ENCODE assay signal across 11 cellular contexts in the genomic region with DNA sequence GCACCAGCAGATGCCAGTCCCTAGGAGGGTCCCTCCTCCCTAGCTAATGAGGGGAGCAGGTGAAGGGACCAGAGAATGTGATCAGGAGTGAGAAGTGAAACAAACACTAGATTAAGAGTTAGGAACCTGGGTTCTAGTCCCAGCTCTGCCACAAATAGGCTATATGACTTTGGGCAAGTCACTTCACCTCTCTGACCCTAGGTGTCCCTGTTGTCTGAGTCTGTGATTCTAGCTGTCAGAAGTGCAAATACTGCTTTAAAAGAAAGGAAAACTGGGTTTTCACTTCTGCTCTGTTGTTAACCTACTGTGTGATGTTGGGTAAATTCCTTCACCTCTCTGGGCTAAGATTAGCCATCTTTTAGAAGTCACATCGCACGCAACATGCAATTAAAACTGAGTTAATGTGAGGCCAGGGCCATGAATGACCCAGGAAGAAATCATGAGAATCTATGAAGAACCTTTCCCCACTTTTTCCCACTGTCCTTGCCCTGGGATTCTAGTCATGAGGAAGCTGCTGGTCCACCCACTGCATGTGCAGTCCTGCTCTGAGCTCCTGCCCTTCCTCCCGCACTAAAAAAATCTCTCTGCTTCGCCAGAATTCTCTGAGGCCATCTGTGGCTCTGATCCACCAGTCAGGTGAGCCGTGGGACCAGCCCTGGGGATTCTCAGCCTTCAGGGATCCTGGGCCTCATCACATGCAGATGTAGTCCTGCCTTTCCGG.
A peak's percentile ranks its signal among the peaks of the same experiment; 100 is the strongest.
DNase-seq lines count a peak whose midpoint lies in the region; FAIRE-seq and TF ChIP-seq lines count a peak whose summit lies in the region.
"Had no signal": no experiment of that assay in that cellular context is flagged by ENCODE, and none has a peak within 500 bp of the region (broad histone marks: within the 10 kb centered on the region; RNA-seq: fewer than 3 reads in every experiment).

No MANE protein-coding gene starts in this region.

- peaks cover 15% of the 10 kb centered on the region for H3K27me3 Mint-ChIP-seq in type B pancreatic cell

- no peak overlapping the region for H3K4me3 ChIP-seq in foreskin fibroblast (ENCODE audit: low read depth in 1 of 2, low read length in 2 of 2)

- H3K27ac Mint-ChIP-seq in type B pancreatic cell: no peak overlapping the region
- H3K27ac Mint-ChIP-seq: memory B cell had no signal

- FAIRE-seq in urothelium cell line (lab: Jason Lieb, UNC): no peak
- FAIRE-seq: astrocyte, RCC 7860 had no signal

- TF ChIP-seq CTCF in foreskin fibroblast (IDR thresholded peaks at IDR 0.05; ENCODE audit: low read depth, low read length): peak; percentile 5
- peak; percentile 36 for TF ChIP-seq CTCF in type B pancreatic cell (conservative IDR thresholded peaks at IDR 0.05)

- no peaks in the 10 kb centered on the region for H3K36me3 Mint-ChIP-seq in type B pancreatic cell
- H3K36me3 Mint-ChIP-seq: memory B cell had no signal

- peaks cover 10% of the 10 kb centered on the region for H3K4me1 Mint-ChIP-seq in type B pancreatic cell (ENCODE audit: unreplicated experiment)
- H3K4me1 Mint-ChIP-seq: memory B cell had no signal

- peaks cover 6% of the 10 kb centered on the region for H3K9me3 Mint-ChIP-seq in type B pancreatic cell
- H3K9me3 Mint-ChIP-seq: memory B cell had no signal

- peak; percentile 4 for DNase-seq in stimulated activated CD8-positive, alpha-beta memory T cell treated with anti-CD3 and anti-CD28 coated beads, Interleukin-12 subunit alpha, Interleukin-12 subunit beta, amount 100 ng/mL, for 1 hour (ENCODE audit: low read depth)
- DNase-seq in stimulated activated CD8-positive, alpha-beta memory T cell treated with anti-CD3 and anti-CD28 coated beads, Interleukin-4, amount 100 ng/mL, for 48 hours: no peak
- DNase-seq in SK-MEL-5 (ENCODE audit: low read depth, low spot score) (peak; percentile 57), foreskin fibroblast (peak in 1 of 2 donors; percentile 14), type B pancreatic cell (ENCODE audit: extremely low spot score, unreplicated experiment) (no peak), urothelium cell line (ENCODE audit: low spot score) (no peak), A172 (ENCODE audit: low spot score) (no peak), head of caudate nucleus (no peak)

- intact Hi-C loops in head of caudate nucleus (cut with DNase I): no loop called here

- in situ Hi-C loops in SK-MEL-5 (cut with HindIII; ENCODE audit: low pct_unique_long_range_greater_than_20kb, low sequenced_read_pairs): no loop called here

- H3K4me3 Mint-ChIP-seq in type B pancreatic cell: no peak overlapping the region
- H3K4me3 Mint-ChIP-seq: memory B cell had no signal

Comparison
In these comparisons a context has a peak if more than half of its experiments do, and no peak if none do; other contexts are left out.
1. DNase-seq: peak in stimulated activated CD8-positive, alpha-beta memory T cell treated with anti-CD3 and anti-CD28 coated beads, Interleukin-12 subunit alpha, Interleukin-12 subunit beta, amount 100 ng/mL, for 1 hour (single experiment) and SK-MEL-5 (single experiment); none in stimulated activated CD8-positive, alpha-beta memory T cell treated with anti-CD3 and anti-CD28 coated beads, Interleukin-4, amount 100 ng/mL, for 48 hours (single experiment), type B pancreatic cell (single experiment), urothelium cell line (single experiment), A172 (single experiment) and head of caudate nucleus (0 of 42).